ENCODE assay signal across 8 cellular contexts in genomic region chr10:11145498-11145855, GRCh38.
DNase-seq lines count a peak whose midpoint lies in the region; ATAC-seq lines count a peak whose summit lies in the region.

No MANE protein-coding gene starts in this region.

- H3K36me3 Mint-ChIP-seq in T-cell = no peaks in the 10 kb centered on the region
- H3K36me3 Mint-ChIP-seq in dendritic cell treated with granulocyte-macrophage colony-stimulating factor and Interleukin-4, amounts not matched to agents 40 ng/mL and 50 ng/mL, for 4 days (ENCODE audit: low read depth) = no peaks in the 10 kb centered on the region

- H3K27ac Mint-ChIP-seq in T-cell = peak overlapping the region; percentile 96 to 98
- H3K27ac Mint-ChIP-seq in dendritic cell treated with granulocyte-macrophage colony-stimulating factor and Interleukin-4, amounts not matched to agents 40 ng/mL and 50 ng/mL, for 4 days = peak overlapping the region; percentile 85

- H3K27me3 Mint-ChIP-seq in T-cell = no peaks in the 10 kb centered on the region
- H3K27me3 Mint-ChIP-seq in dendritic cell treated with granulocyte-macrophage colony-stimulating factor and Interleukin-4, amounts not matched to agents 40 ng/mL and 50 ng/mL, for 4 days = no peaks in the 10 kb centered on the region

- POLR2A ChIA-PET in T-cell (lab: Charles Lee) = interaction anchor here (0.5 to 7.3 kb wide), 7 partner anchors 18 to 74 kb away, joined by 3 to 417 read pairs (median 3); no protein-coding TSS in a partner anchor

- intact Hi-C loops in dendritic cell treated with granulocyte-macrophage colony-stimulating factor and Interleukin-4, amounts not matched to agents 40 ng/mL and 50 ng/mL, for 4 days (cut with micrococcal nuclease) = no loop called here

- peaks cover 98 to 100% (median 98%) of the 10 kb centered on the region in 3 donors for H3K4me1 Mint-ChIP-seq in T-cell
- H3K4me1 Mint-ChIP-seq in dendritic cell treated with granulocyte-macrophage colony-stimulating factor and Interleukin-4, amounts not matched to agents 40 ng/mL and 50 ng/mL, for 4 days (ENCODE audit: low read depth) = peaks cover 70% of the 10 kb centered on the region

- DNase-seq in T-cell (peak in 33 of 34 experiments; percentile 54 to 85 (median 72)), cerebellar nuclear complex (lab: John Stamatoyannopoulos, UW) (no peak), COLO829 (ENCODE audit: low spot score) (no peak), 8988T (no peak)
- peak; percentile 41 for DNase-seq in stimulated activated CD4-positive, alpha-beta T cell treated with anti-CD3 and anti-CD28 coated beads, Interleukin-2, amount 100 ng/mL, for 4 hours (ENCODE audit: low read depth)

- ATAC-seq in GM19023 (IDR thresholded peaks at IDR 0.05; ENCODE audit: unreplicated experiment) (peak; percentile 87), HG03039 (IDR thresholded peaks at IDR 0.05; ENCODE audit: unreplicated experiment) (peak; percentile 64), T-cell (replicated peaks in 1 of 4) (peak; percentile 74 to 86 (median 82))

- H3K4me3 Mint-ChIP-seq in T-cell = peak overlapping the region; percentile 59 to 75 (median 71)
- peak overlapping the region; percentile 36 for H3K4me3 Mint-ChIP-seq in dendritic cell treated with granulocyte-macrophage colony-stimulating factor and Interleukin-4, amounts not matched to agents 40 ng/mL and 50 ng/mL, for 4 days

- CTCF ChIA-PET in T-cell (lab: Charles Lee) = interaction anchor here (0.5 to 4.0 kb wide), 16 partner anchors 16 to 283 kb away, joined by 3 to 40 read pairs (median 5); no protein-coding TSS in a partner anchor

- H3K9me3 Mint-ChIP-seq in T-cell = no peaks in the 10 kb centered on the region
- H3K9me3 Mint-ChIP-seq in dendritic cell treated with granulocyte-macrophage colony-stimulating factor and Interleukin-4, amounts not matched to agents 40 ng/mL and 50 ng/mL, for 4 days = peaks cover 9% of the 10 kb centered on the region

Comparison
In these comparisons a context has a peak if more than half of its experiments do, and no peak if none do; other contexts are left out.
1. DNase-seq: peak in T-cell (33 of 34) and stimulated activated CD4-positive, alpha-beta T cell treated with anti-CD3 and anti-CD28 coated beads, Interleukin-2, amount 100 ng/mL, for 4 hours (single experiment); none in cerebellar nuclear complex (0 of 2), COLO829 (single experiment) and 8988T (single experiment).
2. Peak in every context shown above with its lines, with median percentiles within 50 percentile points of each other: ATAC-seq.